ENCODE assay signal across 1 cellular context in the genomic region with DNA sequence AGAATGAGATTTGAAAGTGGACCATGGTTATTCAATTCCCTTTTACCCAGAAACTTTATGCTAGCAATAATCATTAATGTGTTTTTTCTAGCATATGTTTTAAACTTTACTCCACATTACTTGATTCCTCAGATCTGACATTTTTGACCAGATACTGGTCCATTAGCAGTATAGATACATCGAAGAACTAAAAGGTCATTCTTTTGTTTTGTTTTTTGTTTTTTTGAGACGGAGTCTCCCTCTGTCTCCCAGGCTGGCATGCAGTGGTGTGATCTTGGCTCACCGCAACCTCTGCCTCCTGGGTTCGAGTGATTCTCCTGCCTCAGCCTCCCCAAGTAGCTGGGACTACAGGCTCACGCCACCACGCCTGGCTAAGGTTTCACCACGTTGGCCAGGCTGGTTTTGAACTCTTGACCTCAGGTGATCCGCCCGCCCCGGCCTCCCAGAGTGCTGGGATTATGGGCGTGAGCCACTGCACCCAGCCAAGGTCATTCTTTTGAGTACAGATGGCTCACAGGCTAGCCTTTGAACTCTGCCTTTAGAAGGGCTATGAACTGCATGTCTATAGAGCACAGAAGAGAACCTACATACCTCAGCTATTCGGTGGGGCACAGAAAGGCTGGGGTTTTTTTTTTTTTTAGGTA.
A peak's percentile ranks its signal among the peaks of the same experiment; 100 is the strongest.
TF ChIP-seq lines count a peak whose summit lies in the region.

No MANE protein-coding gene starts in this region.

TF ChIP-seq in HepG2, 621 proteins besides CTCF, POLR2A, EP300 and RAD21 (continued from another document and continues in another):
- TF ChIP-seq, protein P1, sequence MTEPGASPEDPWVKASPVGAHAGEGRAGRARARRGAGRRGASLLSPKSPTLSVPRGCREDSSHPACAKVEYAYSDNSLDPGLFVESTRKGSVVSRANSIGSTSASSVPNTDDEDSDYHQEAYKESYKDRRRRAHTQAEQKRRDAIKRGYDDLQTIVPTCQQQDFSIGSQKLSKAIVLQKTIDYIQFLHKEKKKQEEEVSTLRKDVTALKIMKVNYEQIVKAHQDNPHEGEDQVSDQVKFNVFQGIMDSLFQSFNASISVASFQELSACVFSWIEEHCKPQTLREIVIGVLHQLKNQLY (CRISPR knock-in tag; IDR thresholded peaks at IDR 0.05): peak; percentile 55; the same call in 1 of the 2 replicates
- TF ChIP-seq NR2F6 (IDR thresholded peaks at IDR 0.05) (peak; percentile 96), NR2F6 (CRISPR knock-in tag; IDR thresholded peaks at IDR 0.05) (peak; percentile 98), ZNF33B (CRISPR knock-in tag; IDR thresholded peaks at IDR 0.05) (0 out of 2 replicates have a peak, but pooled peaks have one; percentile 21), SMAD1 (CRISPR knock-in tag; IDR thresholded peaks at IDR 0.05; ENCODE audit: borderline replicate concordance, low read depth) (no peak), SUZ12 (IDR thresholded peaks at IDR 0.05; ENCODE audit: low read depth, low read length) (no peak), ZFP37 (CRISPR knock-in tag; IDR thresholded peaks at IDR 0.05; ENCODE audit: borderline replicate concordance) (no peak), ZNF431 (CRISPR knock-in tag; IDR thresholded peaks at IDR 0.05; ENCODE audit: borderline replicate concordance, low read depth) (no peak), CBFB (CRISPR knock-in tag; IDR thresholded peaks at IDR 0.05) (peak; percentile 62; the same call in 1 of the 2 replicates), ZNF569 (CRISPR knock-in tag; IDR thresholded peaks at IDR 0.05; ENCODE audit: borderline replicate concordance) (no peak), GPN1 (CRISPR knock-in tag; IDR thresholded peaks at IDR 0.05; ENCODE audit: borderline replicate concordance) (no peak), ZEB1 (IDR thresholded peaks at IDR 0.05; ENCODE audit: insufficient replicate concordance, low read depth) (peak; percentile 61), ZNF652 (CRISPR knock-in tag; IDR thresholded peaks at IDR 0.05; ENCODE audit: borderline replicate concordance, low read depth) (no peak), CEBPG (CRISPR knock-in tag; IDR thresholded peaks at IDR 0.05) (peak; percentile 59), SCMH1 (CRISPR knock-in tag; IDR thresholded peaks at IDR 0.05; ENCODE audit: borderline replicate concordance) (no peak), HMGA1 (CRISPR knock-in tag; conservative IDR thresholded peaks at IDR 0.05) (no peak), WIZ (CRISPR knock-in tag; IDR thresholded peaks at IDR 0.05) (peak; percentile 72; the same call in 1 of the 2 replicates), MED8 (CRISPR knock-in tag; IDR thresholded peaks at IDR 0.05; ENCODE audit: insufficient replicate concordance) (peak; percentile 71), HHEX (CRISPR knock-in tag; IDR thresholded peaks at IDR 0.05) (0 out of 2 replicates have a peak, but pooled peaks have one; percentile 47), NAIF1 (CRISPR knock-in tag; IDR thresholded peaks at IDR 0.05; ENCODE audit: borderline replicate concordance) (no peak), ZNF383 (CRISPR knock-in tag; IDR thresholded peaks at IDR 0.05; ENCODE audit: borderline replicate concordance) (no peak), ZBTB7B (CRISPR knock-in tag; IDR thresholded peaks at IDR 0.05) (peak; percentile 64; the same call in 1 of the 2 replicates), PLRG1 (conservative IDR thresholded peaks at IDR 0.05) (no peak), KLF16 (CRISPR knock-in tag; IDR thresholded peaks at IDR 0.05) (peak in 1 of 2 experiments; percentile 60; a peak in 2 of 4 replicates), ZNF460 (CRISPR knock-in tag; IDR thresholded peaks at IDR 0.05; ENCODE audit: borderline replicate concordance) (peak; percentile 99), JUND (CRISPR knock-in tag; IDR thresholded peaks at IDR 0.05) (no peak), CBX1 (IDR thresholded peaks at IDR 0.05; ENCODE audit: low read depth) (peak; percentile 38), FOXC1 (CRISPR knock-in tag; IDR thresholded peaks at IDR 0.05; ENCODE audit: borderline replicate concordance) (0 out of 2 replicates have a peak, but pooled peaks have one; percentile 42), EZH2 (conservative IDR thresholded peaks at IDR 0.05; ENCODE audit: low read depth, low read length) (no peak), RFX1 (IDR thresholded peaks at IDR 0.05) (no peak), TRIM24 (CRISPR knock-in tag; IDR thresholded peaks at IDR 0.05) (peak; percentile 52; the same call in 1 of the 2 replicates), GZF1 (CRISPR knock-in tag; IDR thresholded peaks at IDR 0.05) (no peak), CENPT (CRISPR knock-in tag; IDR thresholded peaks at IDR 0.05; ENCODE audit: low read depth) (no peak), ZNF563 (CRISPR knock-in tag; IDR thresholded peaks at IDR 0.05) (peak; percentile 58; the same call in 1 of the 2 replicates), ASH2L (IDR thresholded peaks at IDR 0.05; ENCODE audit: insufficient read length, low read depth, low read length) (peak; percentile 52), TEAD3 (CRISPR knock-in tag; optimal IDR thresholded peaks at IDR 0.05; ENCODE audit: borderline replicate concordance) (peak; percentile 90), EED (CRISPR knock-in tag; IDR thresholded peaks at IDR 0.05) (no peak), ZNF296 (CRISPR knock-in tag; conservative IDR thresholded peaks at IDR 0.05) (no peak), ZNF550 (CRISPR knock-in tag; IDR thresholded peaks at IDR 0.05; ENCODE audit: borderline replicate concordance) (no peak), ZNF510 (CRISPR knock-in tag; IDR thresholded peaks at IDR 0.05; ENCODE audit: low read depth) (0 out of 2 replicates have a peak, but pooled peaks have one; percentile 36), XBP1 (CRISPR knock-in tag; IDR thresholded peaks at IDR 0.05) (no peak), ZNF879 (CRISPR knock-in tag; IDR thresholded peaks at IDR 0.05) (no peak), ZNF501 (CRISPR knock-in tag; IDR thresholded peaks at IDR 0.05) (peak; percentile 62), MBD4 (IDR thresholded peaks at IDR 0.05; ENCODE audit: borderline replicate concordance, low read length) (no peak), NR2C2 (CRISPR knock-in tag; IDR thresholded peaks at IDR 0.05; ENCODE audit: borderline replicate concordance) (peak; percentile 88), SOX6 (IDR thresholded peaks at IDR 0.05) (no peak), SOX6 (CRISPR knock-in tag; IDR thresholded peaks at IDR 0.05) (peak; percentile 90), DR1 (CRISPR knock-in tag; IDR thresholded peaks at IDR 0.05) (0 out of 2 replicates have a peak, but pooled peaks have one; percentile 32), TBL1XR1 (IDR thresholded peaks at IDR 0.05; ENCODE audit: borderline replicate concordance, low read length, partially characterized antibody) (peak; percentile 49), HDAC1 (CRISPR knock-in tag; IDR thresholded peaks at IDR 0.05) (peak; percentile 96), SMAD3 (CRISPR knock-in tag; IDR thresholded peaks at IDR 0.05) (peak; percentile 64; the same call in 1 of the 2 replicates), ATF7 (IDR thresholded peaks at IDR 0.05) (no peak), ATF7 (CRISPR knock-in tag; IDR thresholded peaks at IDR 0.05) (peak; percentile 41; the same call in 1 of the 2 replicates)
- TF ChIP-seq, protein P2, sequence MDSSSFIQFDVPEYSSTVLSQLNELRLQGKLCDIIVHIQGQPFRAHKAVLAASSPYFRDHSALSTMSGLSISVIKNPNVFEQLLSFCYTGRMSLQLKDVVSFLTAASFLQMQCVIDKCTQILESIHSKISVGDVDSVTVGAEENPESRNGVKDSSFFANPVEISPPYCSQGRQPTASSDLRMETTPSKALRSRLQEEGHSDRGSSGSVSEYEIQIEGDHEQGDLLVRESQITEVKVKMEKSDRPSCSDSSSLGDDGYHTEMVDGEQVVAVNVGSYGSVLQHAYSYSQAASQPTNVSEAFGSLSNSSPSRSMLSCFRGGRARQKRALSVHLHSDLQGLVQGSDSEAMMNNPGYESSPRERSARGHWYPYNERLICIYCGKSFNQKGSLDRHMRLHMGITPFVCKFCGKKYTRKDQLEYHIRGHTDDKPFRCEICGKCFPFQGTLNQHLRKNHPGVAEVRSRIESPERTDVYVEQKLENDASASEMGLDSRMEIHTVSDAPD (CRISPR knock-in tag; IDR thresholded peaks at IDR 0.05): peak; percentile 99
- TF ChIP-seq, protein P3, sequence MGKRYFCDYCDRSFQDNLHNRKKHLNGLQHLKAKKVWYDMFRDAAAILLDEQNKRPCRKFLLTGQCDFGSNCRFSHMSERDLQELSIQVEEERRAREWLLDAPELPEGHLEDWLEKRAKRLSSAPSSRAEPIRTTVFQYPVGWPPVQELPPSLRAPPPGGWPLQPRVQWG (CRISPR knock-in tag; IDR thresholded peaks at IDR 0.05; ENCODE audit: borderline replicate concordance, low read depth): no peak
- TF ChIP-seq, protein P4, sequence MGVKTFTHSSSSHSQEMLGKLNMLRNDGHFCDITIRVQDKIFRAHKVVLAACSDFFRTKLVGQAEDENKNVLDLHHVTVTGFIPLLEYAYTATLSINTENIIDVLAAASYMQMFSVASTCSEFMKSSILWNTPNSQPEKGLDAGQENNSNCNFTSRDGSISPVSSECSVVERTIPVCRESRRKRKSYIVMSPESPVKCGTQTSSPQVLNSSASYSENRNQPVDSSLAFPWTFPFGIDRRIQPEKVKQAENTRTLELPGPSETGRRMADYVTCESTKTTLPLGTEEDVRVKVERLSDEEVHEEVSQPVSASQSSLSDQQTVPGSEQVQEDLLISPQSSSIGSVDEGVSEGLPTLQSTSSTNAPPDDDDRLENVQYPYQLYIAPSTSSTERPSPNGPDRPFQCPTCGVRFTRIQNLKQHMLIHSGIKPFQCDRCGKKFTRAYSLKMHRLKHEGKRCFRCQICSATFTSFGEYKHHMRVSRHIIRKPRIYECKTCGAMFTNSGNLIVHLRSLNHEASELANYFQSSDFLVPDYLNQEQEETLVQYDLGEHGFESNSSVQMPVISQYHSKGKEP (CRISPR knock-in tag; IDR thresholded peaks at IDR 0.05): no peak
- TF ChIP-seq, protein P5, sequence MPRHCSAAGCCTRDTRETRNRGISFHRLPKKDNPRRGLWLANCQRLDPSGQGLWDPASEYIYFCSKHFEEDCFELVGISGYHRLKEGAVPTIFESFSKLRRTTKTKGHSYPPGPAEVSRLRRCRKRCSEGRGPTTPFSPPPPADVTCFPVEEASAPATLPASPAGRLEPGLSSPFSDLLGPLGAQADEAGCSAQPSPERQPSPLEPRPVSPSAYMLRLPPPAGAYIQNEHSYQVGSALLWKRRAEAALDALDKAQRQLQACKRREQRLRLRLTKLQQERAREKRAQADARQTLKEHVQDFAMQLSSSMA (CRISPR knock-in tag; IDR thresholded peaks at IDR 0.05): no peak
- TF ChIP-seq, protein P6, sequence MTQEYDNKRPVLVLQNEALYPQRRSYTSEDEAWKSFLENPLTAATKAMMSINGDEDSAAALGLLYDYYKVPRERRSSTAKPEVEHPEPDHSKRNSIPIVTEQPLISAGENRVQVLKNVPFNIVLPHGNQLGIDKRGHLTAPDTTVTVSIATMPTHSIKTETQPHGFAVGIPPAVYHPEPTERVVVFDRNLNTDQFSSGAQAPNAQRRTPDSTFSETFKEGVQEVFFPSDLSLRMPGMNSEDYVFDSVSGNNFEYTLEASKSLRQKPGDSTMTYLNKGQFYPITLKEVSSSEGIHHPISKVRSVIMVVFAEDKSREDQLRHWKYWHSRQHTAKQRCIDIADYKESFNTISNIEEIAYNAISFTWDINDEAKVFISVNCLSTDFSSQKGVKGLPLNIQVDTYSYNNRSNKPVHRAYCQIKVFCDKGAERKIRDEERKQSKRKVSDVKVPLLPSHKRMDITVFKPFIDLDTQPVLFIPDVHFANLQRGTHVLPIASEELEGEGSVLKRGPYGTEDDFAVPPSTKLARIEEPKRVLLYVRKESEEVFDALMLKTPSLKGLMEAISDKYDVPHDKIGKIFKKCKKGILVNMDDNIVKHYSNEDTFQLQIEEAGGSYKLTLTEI (CRISPR knock-in tag; conservative IDR thresholded peaks at IDR 0.05): no peak
- TF ChIP-seq, protein P7, sequence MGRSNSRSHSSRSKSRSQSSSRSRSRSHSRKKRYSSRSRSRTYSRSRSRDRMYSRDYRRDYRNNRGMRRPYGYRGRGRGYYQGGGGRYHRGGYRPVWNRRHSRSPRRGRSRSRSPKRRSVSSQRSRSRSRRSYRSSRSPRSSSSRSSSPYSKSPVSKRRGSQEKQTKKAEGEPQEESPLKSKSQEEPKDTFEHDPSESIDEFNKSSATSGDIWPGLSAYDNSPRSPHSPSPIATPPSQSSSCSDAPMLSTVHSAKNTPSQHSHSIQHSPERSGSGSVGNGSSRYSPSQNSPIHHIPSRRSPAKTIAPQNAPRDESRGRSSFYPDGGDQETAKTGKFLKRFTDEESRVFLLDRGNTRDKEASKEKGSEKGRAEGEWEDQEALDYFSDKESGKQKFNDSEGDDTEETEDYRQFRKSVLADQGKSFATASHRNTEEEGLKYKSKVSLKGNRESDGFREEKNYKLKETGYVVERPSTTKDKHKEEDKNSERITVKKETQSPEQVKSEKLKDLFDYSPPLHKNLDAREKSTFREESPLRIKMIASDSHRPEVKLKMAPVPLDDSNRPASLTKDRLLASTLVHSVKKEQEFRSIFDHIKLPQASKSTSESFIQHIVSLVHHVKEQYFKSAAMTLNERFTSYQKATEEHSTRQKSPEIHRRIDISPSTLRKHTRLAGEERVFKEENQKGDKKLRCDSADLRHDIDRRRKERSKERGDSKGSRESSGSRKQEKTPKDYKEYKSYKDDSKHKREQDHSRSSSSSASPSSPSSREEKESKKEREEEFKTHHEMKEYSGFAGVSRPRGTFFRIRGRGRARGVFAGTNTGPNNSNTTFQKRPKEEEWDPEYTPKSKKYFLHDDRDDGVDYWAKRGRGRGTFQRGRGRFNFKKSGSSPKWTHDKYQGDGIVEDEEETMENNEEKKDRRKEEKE (IDR thresholded peaks at IDR 0.05): no peak
- TF ChIP-seq, protein P8, sequence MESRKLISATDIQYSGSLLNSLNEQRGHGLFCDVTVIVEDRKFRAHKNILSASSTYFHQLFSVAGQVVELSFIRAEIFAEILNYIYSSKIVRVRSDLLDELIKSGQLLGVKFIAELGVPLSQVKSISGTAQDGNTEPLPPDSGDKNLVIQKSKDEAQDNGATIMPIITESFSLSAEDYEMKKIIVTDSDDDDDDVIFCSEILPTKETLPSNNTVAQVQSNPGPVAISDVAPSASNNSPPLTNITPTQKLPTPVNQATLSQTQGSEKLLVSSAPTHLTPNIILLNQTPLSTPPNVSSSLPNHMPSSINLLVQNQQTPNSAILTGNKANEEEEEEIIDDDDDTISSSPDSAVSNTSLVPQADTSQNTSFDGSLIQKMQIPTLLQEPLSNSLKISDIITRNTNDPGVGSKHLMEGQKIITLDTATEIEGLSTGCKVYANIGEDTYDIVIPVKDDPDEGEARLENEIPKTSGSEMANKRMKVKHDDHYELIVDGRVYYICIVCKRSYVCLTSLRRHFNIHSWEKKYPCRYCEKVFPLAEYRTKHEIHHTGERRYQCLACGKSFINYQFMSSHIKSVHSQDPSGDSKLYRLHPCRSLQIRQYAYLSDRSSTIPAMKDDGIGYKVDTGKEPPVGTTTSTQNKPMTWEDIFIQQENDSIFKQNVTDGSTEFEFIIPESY (CRISPR knock-in tag; IDR thresholded peaks at IDR 0.05): peak; percentile 60
